ENCODE assay signal across 7 cellular contexts in the genomic region with DNA sequence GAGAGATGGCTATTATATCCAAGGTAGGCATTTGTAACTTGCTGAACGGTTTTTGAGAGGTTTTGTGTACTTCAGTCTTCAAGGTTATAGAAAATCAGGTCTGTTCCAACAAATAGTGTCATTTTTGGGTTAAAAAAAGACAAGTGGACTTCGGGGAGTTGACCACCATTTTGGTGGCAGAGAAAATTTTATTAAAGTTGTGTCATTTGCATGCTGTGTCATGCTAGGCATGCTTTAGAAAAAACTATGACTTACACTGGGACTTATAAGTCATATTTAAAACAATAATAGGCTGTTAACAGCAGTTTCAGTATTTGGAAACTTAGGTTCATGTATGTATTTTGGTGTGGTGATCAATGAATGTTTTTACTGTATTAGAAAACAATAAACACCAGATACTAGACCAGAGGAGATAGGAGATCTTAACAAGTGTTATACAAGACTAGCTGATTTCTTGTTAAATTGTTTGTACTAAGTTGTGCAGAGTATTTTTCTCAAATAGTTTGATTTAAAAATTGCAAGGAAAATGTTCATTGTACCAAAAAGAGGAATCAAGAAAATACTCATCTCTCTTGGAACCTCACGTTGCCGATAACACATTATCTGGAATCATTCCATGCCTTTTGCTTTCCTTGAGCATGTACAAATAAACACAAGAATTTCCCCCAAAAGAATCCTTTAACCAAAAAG. TPM values are rescaled to one million over a fixed set of nuclear protein-coding genes. Genes with fewer than 3 reads are reported as not detected.
A peak's percentile ranks its signal among the peaks of the same experiment; 100 is the strongest.
DNase-seq lines count a peak whose midpoint lies in the region; ATAC-seq and TF ChIP-seq lines count a peak whose summit lies in the region.

No MANE protein-coding gene starts in this region.

- in situ Hi-C loops in HAP-1 (cut with MboI; ENCODE audit: low sequenced_read_pairs): loop anchor here (5.0 kb wide), 1 partner anchor 36 kb away; a partner anchor contains a TSS

- H3K4me1 ChIP-seq in HAP-1: peaks cover 25% of the 10 kb centered on the region

- ATAC-seq in GM19395 (IDR thresholded peaks at IDR 0.05; ENCODE audit: unreplicated experiment): no peak

- TF ChIP-seq CTCF in VCaP (conservative IDR thresholded peaks at IDR 0.05) (no peak), glutamatergic neuron (IDR thresholded peaks at IDR 0.05; ENCODE audit: partially characterized antibody, unreplicated experiment) (no peak)

- peaks cover 26% of the 10 kb centered on the region for H3K4me1 Mint-ChIP-seq in glutamatergic neuron (ENCODE audit: low read depth, unreplicated experiment)

- peaks cover 14% of the 10 kb centered on the region for H3K36me3 Mint-ChIP-seq in glutamatergic neuron (ENCODE audit: unreplicated experiment)

- H3K27ac ChIP-seq in VCaP (peak overlapping the region; percentile 97), skin epidermis (peak overlapping the region in 10 of 21 experiments; percentile 89 to 98 (median 96))

- no peaks in the 10 kb centered on the region for H3K9me3 ChIP-seq in HAP-1

- peak overlapping the region; percentile 95 for H3K27ac Mint-ChIP-seq in glutamatergic neuron (ENCODE audit: unreplicated experiment)

- H3K4me3 ChIP-seq in HAP-1: peak overlapping the region; percentile 63
- peak overlapping the region; percentile 72 to 96 (median 88) for H3K4me3 ChIP-seq in skin epidermis

- no peaks in the 10 kb centered on the region for H3K27me3 ChIP-seq in HAP-1 (ENCODE audit: low read depth)

- H3K4me3 Mint-ChIP-seq in glutamatergic neuron (ENCODE audit: unreplicated experiment): peak overlapping the region; percentile 99

- H3K36me3 ChIP-seq in HAP-1 (replicated peaks): peaks cover 49% of the 10 kb centered on the region

- peaks cover 8% of the 10 kb centered on the region for H3K9me3 Mint-ChIP-seq in glutamatergic neuron (ENCODE audit: unreplicated experiment)

- H3K27me3 Mint-ChIP-seq in glutamatergic neuron (ENCODE audit: unreplicated experiment): peaks cover 5% of the 10 kb centered on the region

- no peak for DNase-seq in HAP-1 (ENCODE audit: low spot score in 2 of 2)
- no peak for DNase-seq in glutamatergic neuron
- DNase-seq in stimulated activated CD4-positive, alpha-beta T cell treated with anti-CD3 and anti-CD28 coated beads, Interleukin-4, amount 100 ng/mL, for 24 hours: no peak
- no peak for DNase-seq in NCI-H69 (lab: John Stamatoyannopoulos, UW)

RNA-seq across cellular contexts. Expression of a gene that starts 1.4 kb away (rescaled TPM):
- 766 TPM for total RNA-seq in glutamatergic neuron (ENCODE audit: unreplicated experiment)

RNA-seq across cellular contexts. Expression of a gene that starts 34.2 kb away (rescaled TPM):
- total RNA-seq in glutamatergic neuron (ENCODE audit: unreplicated experiment): 76.5 TPM
